Comparison of ENCODE assay signal across 17 cellular contexts in genomic region chr13:23599083-23599925, GRCh38. TPM values are rescaled to one million over a fixed set of nuclear protein-coding genes. Genes with fewer than 3 reads are reported as not detected.
A peak's percentile ranks its signal among the peaks of the same experiment; 100 is the strongest.
DNase-seq lines count a peak whose midpoint lies in the region; ATAC-seq, FAIRE-seq and TF ChIP-seq lines count a peak whose summit lies in the region.
"Had no signal": no experiment of that assay in that cellular context is flagged by ENCODE, and none has a peak within 500 bp of the region (broad histone marks: within the 10 kb centered on the region; RNA-seq: fewer than 3 reads in every experiment).

No MANE protein-coding gene starts in this region.

- H3K27me3 Mint-ChIP-seq in naive thymus-derived CD8-positive, alpha-beta T cell, result peaks cover 12 to 43% (median 29%) of the 10 kb centered on the region in 5 donors

- H3K4me1 Mint-ChIP-seq in naive thymus-derived CD8-positive, alpha-beta T cell, result no peaks in the 10 kb centered on the region

- POLR2A ChIA-PET in naive thymus-derived CD8-positive, alpha-beta T cell (lab: Charles Lee), result no interaction called here

- FAIRE-seq in small intestine (lab: Jason Lieb, UNC), result no peak

- peaks cover 3% of the 10 kb centered on the region for H3K4me1 ChIP-seq in foreskin keratinocyte
- peaks cover 10% of the 10 kb centered on the region for H3K4me1 ChIP-seq in mesodermal cell (ENCODE audit: control insufficient read depth, insufficient read depth, low read length, poor library complexity, severe bottlenecking)
- H3K4me1 ChIP-seq in small intestine (ENCODE audit: control insufficient read depth in 2 of 2, insufficient read depth in 1 of 2, low read depth in 1 of 2, low read length in 1 of 2), result no peaks in the 10 kb centered on the region
- H3K4me1 ChIP-seq: right lobe of liver, tibial nerve had no signal

- WGBS in mesodermal cell (ENCODE audit: insufficient coverage in 2 of 2), 2 experiments, result 57 to 75% methylated on average over 1 to 3 of the region's 3 CpGs
- WGBS in small intestine, 3 donors, result 29 to 54% (median 31%) methylated on average over 3 of the region's 3 CpGs

- H3K9me3 ChIP-seq in mesodermal cell (ENCODE audit: control insufficient read depth, low read length) (peaks cover 6% of the 10 kb centered on the region), small intestine (ENCODE audit: control insufficient read depth, low read depth) (no peaks in the 10 kb centered on the region)
- H3K9me3 ChIP-seq: right lobe of liver, tibial nerve had no signal

- peak; percentile 73 for DNase-seq in Caki2 (ENCODE audit: low read depth)
- DNase-seq in foreskin keratinocyte, result peak; percentile 63 to 65
- DNase-seq in cerebellar cortex (ENCODE audit: low spot score), result no peak
- DNase-seq in small intestine, result no peak
- DNase-seq in naive thymus-derived CD8-positive, alpha-beta T cell, result no peak
- DNase-seq: activated naive CD4-positive, alpha-beta T cell treated with Interleukin-2 at 50 U/mL for 16 hours; hypothalamus; mammary epithelial cell; NCI-H187 treated with DMSO at 0.1 percent for 48 hours; NCI-H524 treated with DMSO at 0.1 percent for 48 hours; right lobe of liver; stimulated activated CD4-positive, alpha-beta T cell treated with anti-CD3 and anti-CD28 coated beads, Interleukin-4, amount 100 ng/mL, for 24 hours had no signal

- H3K36me3 ChIP-seq in mesodermal cell (ENCODE audit: control insufficient read depth, insufficient read depth, low read length), result peaks cover 19% of the 10 kb centered on the region
- H3K36me3 ChIP-seq in small intestine (ENCODE audit: control insufficient read depth in 2 of 2, insufficient read depth in 2 of 2, low read length in 2 of 2), result no peaks in the 10 kb centered on the region
- H3K36me3 ChIP-seq: right lobe of liver had no signal

- ATAC-seq in foreskin keratinocyte, result peak; percentile 80
- ATAC-seq in GM18909 (IDR thresholded peaks at IDR 0.05; ENCODE audit: poor library complexity, unreplicated experiment), result no peak
- no peak for ATAC-seq in naive thymus-derived CD8-positive, alpha-beta T cell

- H3K4me3 ChIP-seq in mesodermal cell (ENCODE audit: extremely low read depth, insufficient read depth, low read length, poor library complexity, severe bottlenecking) (no peak overlapping the region), small intestine (ENCODE audit: low read depth in 1 of 2, low read length in 2 of 2) (no peak overlapping the region)
- H3K4me3 ChIP-seq: right lobe of liver, tibial nerve had no signal

- no peak overlapping the region for H3K4me3 Mint-ChIP-seq in naive thymus-derived CD8-positive, alpha-beta T cell

- no peaks in the 10 kb centered on the region for H3K27me3 ChIP-seq in foreskin keratinocyte
- no peaks in the 10 kb centered on the region for H3K27me3 ChIP-seq in small intestine (ENCODE audit: control insufficient read depth in 2 of 2, insufficient read depth in 2 of 2, low read length in 2 of 2)
- H3K27me3 ChIP-seq: right lobe of liver, tibial nerve had no signal

- peak; percentile 23 for TF ChIP-seq CTCF in foreskin keratinocyte (conservative IDR thresholded peaks at IDR 0.05)

- no peak overlapping the region for H3K27ac Mint-ChIP-seq in naive thymus-derived CD8-positive, alpha-beta T cell

- TF ChIP-seq EP300 in Ishikawa (IDR thresholded peaks at IDR 0.05; ENCODE audit: borderline replicate concordance), result no peak

- TF ChIP-seq RAD21 in Ishikawa (IDR thresholded peaks at IDR 0.05; ENCODE audit: low read depth), result no peak

- H3K9me3 Mint-ChIP-seq in naive thymus-derived CD8-positive, alpha-beta T cell, result peaks cover 0 to 13% (median 6%) of the 10 kb centered on the region in 9 donors

- in situ Hi-C loops in Caki2 (cut with HindIII; ENCODE audit: low pct_unique_long_range_greater_than_20kb, low sequenced_read_pairs), result no loop called here

- H3K36me3 Mint-ChIP-seq in naive thymus-derived CD8-positive, alpha-beta T cell, result peaks cover 0 to 7% (median 5%) of the 10 kb centered on the region in 3 donors

- H3K27ac ChIP-seq in foreskin keratinocyte, result no peak overlapping the region
- H3K27ac ChIP-seq in mesodermal cell (ENCODE audit: low read depth, low read length, severe bottlenecking), result peak overlapping the region; percentile 43
- H3K27ac ChIP-seq in small intestine (ENCODE audit: low read depth in 1 of 2, low read length in 1 of 2), result no peak overlapping the region
- H3K27ac ChIP-seq: right lobe of liver, tibial nerve had no signal

TF ChIP-seq in Ishikawa, 13 proteins besides CTCF, POLR2A, EP300 and RAD21:
- peak; percentile 32; the same call in 1 of the 2 replicates for TF ChIP-seq MAX (IDR thresholded peaks at IDR 0.05)
- no peak for TF ChIP-seq USF1 (IDR thresholded peaks at IDR 0.05)

RNA-seq across cellular contexts. Expression of gene TNFRSF19, which starts 29.1 kb away (rescaled TPM):
- 2.3 and 11.4 TPM in 2 replicates for total RNA-seq in Caki2 (2014; rRNA removed; shearing (Covaris generic); ENCODE audit: low replicate concordance)
- total RNA-seq in foreskin keratinocyte, result 0.78 and 0.81 TPM in 2 replicates
- polyA plus RNA-seq in foreskin keratinocyte (0.28 and 0.31 TPM in 2 replicates), small intestine (1 to 10 TPM in 1 of 3 donors, not detected in 2; 1.4 TPM)
- polyA plus RNA-seq in mesodermal cell (2013, experiment 1 of 2), result 44.9 TPM
- 37.7 TPM for polyA plus RNA-seq in mesodermal cell (2013, experiment 2 of 2)
- total RNA-seq in naive thymus-derived CD8-positive, alpha-beta T cell, result under 1 TPM in 1 of 2 experiments, not detected in 1; 0.16 TPM
- not detected for polyA plus RNA-seq in naive thymus-derived CD8-positive, alpha-beta T cell
- total RNA-seq: OCI-LY7 had no signal

Comparison
In these comparisons a context has a peak if more than half of its experiments do, and no peak if none do; other contexts are left out.
1. DNase-seq: peak in Caki2 (single experiment) and foreskin keratinocyte (2 of 2); none in cerebellar cortex (single experiment), small intestine (single experiment) and naive thymus-derived CD8-positive, alpha-beta T cell (0 of 10).